Comparison of ENCODE assay signal across 8 cellular contexts in the genomic region with DNA sequence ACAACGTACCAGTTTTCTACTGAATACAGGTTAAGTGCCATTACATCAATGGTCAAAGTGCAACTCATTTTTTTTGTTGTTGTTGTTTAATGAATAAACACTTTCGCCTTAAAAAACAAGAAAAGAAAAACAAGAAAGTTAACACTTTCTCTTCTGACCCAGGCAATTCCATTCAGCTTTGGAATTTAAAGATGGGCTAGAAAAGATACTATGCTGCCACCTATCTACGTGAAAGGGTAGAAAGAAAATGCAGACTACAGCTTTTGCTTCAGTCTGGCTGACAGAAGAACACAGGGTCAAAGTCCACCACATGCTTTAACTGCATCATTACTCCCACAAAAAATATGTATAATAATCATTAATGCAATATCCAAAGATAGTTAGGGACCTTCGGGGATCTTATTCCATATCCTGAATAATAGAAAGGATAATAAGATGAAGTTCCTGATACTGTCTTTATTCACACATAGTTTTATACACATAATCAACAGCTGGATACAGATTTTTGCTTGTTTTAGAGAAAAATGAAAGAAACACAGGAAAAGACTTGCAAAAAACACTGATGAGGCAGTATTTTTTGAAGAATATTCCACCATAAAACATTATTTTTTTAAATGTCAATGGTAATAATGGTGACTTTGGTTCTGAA. TPM values are rescaled to one million over a fixed set of nuclear protein-coding genes. Genes with fewer than 3 reads are reported as not detected.
A peak's percentile ranks its signal among the peaks of the same experiment; 100 is the strongest.
DNase-seq lines count a peak whose midpoint lies in the region; ATAC-seq and TF ChIP-seq lines count a peak whose summit lies in the region.

No MANE protein-coding gene starts in this region.

- no peak for DNase-seq in AG04449 (ENCODE audit: low read depth, low spot score)
- DNase-seq in HCEC 1CT, result peak; percentile 57
- DNase-seq in PC-3, result peak; percentile 37
- peak in 1 of 2 donors; percentile 4 for DNase-seq in foreskin keratinocyte
- no peak for DNase-seq in tibial artery
- no peak for DNase-seq in stimulated activated CD8-positive, alpha-beta memory T cell treated with anti-CD3 and anti-CD28 coated beads, Interleukin-4, amount 100 ng/mL, for 48 hours
- no peak for DNase-seq in GM19238 (ENCODE audit: insufficient read length, low spot score)
- DNase-seq in activated naive CD4-positive, alpha-beta T cell treated with anti-CD3 and anti-CD28 coated beads, Interleukin-2, amount 50 U/mL, for 16 hours, result no peak

- H3K9me2 ChIP-seq in PC-3 (replicated peaks; ENCODE audit: low read length), result no peaks in the 10 kb centered on the region

- intact Hi-C loops in PC-3 (cut with micrococcal nuclease) (loop anchor here (2.0 to 5.0 kb wide), 3 partner anchors 36 to 188 kb away; no protein-coding TSS in a partner anchor), tibial artery (cut with DNase I; ENCODE audit: low total_unique reads) (no loop called here)

- H3K79me2 ChIP-seq in PC-3 (ENCODE audit: low read length), result no peaks in the 10 kb centered on the region

- H4K20me1 ChIP-seq in PC-3 (ENCODE audit: low read length), result no peaks in the 10 kb centered on the region

- ATAC-seq in PC-3 (peak; percentile 49; the same call in 1 of the 2 replicates), foreskin keratinocyte (peak; percentile 57)

- no TSS peak for BruUV-seq in PC-3 (replicated peaks; lab: Mats Ljungman, UMichigan)

- no peak overlapping the region for H3K4me2 ChIP-seq in PC-3 (ENCODE audit: low read length)

- no peak overlapping the region for H3K4me3 ChIP-seq in AG04449 (ENCODE audit: low read depth, low read length)
- H3K4me3 ChIP-seq in PC-3 (ENCODE audit: low read length), result no peak overlapping the region
- H3K4me3 ChIP-seq in tibial artery, result no peak overlapping the region

- CTCF ChIA-PET in AG04449 (lab: Yijun Ruan, JAX) (interaction anchor here (0.7 to 2.3 kb wide), 13 partner anchors 9 to 168 kb away, joined by 3 to 22 read pairs (median 5); a partner anchor contains a TSS), PC-3 (lab: Charles Lee) (interaction anchor here (0.5 to 0.7 kb wide), 3 partner anchors 9 to 234 kb away, joined by 3 to 8 read pairs (median 3); no protein-coding TSS in a partner anchor)

- H3K27me3 ChIP-seq in PC-3 (ENCODE audit: low read length), result no peaks in the 10 kb centered on the region
- no peaks in the 10 kb centered on the region for H3K27me3 ChIP-seq in foreskin keratinocyte
- no peaks in the 10 kb centered on the region for H3K27me3 ChIP-seq in tibial artery

- POLR2A ChIA-PET in AG04449 (lab: Yijun Ruan, JAX) (no interaction called here), PC-3 (lab: Charles Lee; ENCODE audit: unreplicated experiment) (no interaction called here)

- no peaks in the 10 kb centered on the region for H3F3A ChIP-seq in PC-3 (ENCODE audit: low read length, unreplicated experiment)

- H3K36me3 ChIP-seq in PC-3 (ENCODE audit: low read depth, low read length) (peaks cover 23% of the 10 kb centered on the region), tibial artery (peaks cover 14 to 37% (median 23%) of the 10 kb centered on the region in 3 donors)

- H2AFZ ChIP-seq in PC-3 (ENCODE audit: low read length), result no peak overlapping the region

- H3K9ac ChIP-seq in PC-3 (ENCODE audit: low read length), result no peak overlapping the region

- TF ChIP-seq CTCF in AG04449 (IDR thresholded peaks at IDR 0.05; ENCODE audit: insufficient read depth, low read length, missing control alignments) (peak; percentile 30), PC-3 (conservative IDR thresholded peaks at IDR 0.05; ENCODE audit: low read depth, low read length) (peak; percentile 70), foreskin keratinocyte (conservative IDR thresholded peaks at IDR 0.05) (peak; percentile 66), tibial artery (IDR thresholded peaks at IDR 0.05) (no peak)

- H3K27ac ChIP-seq in PC-3 (ENCODE audit: low read length) (no peak overlapping the region), foreskin keratinocyte (no peak overlapping the region), tibial artery (no peak overlapping the region)

- H3K9me3 ChIP-seq in PC-3 (ENCODE audit: low read length), result no peaks in the 10 kb centered on the region
- H3K9me3 ChIP-seq in tibial artery, result peaks cover 5 to 13% (median 10%) of the 10 kb centered on the region in 3 donors

- H3K4me1 ChIP-seq in PC-3 (ENCODE audit: insufficient read depth, low read length) (no peaks in the 10 kb centered on the region), foreskin keratinocyte (no peaks in the 10 kb centered on the region), tibial artery (no peaks in the 10 kb centered on the region)

RNA-seq across cellular contexts. Expression of a gene that starts 40.4 kb away (rescaled TPM):
- 6.2 and 7.6 TPM in 2 replicates for total RNA-seq in PC-3 (2014; rRNA removed)
- total RNA-seq in foreskin keratinocyte, result 2.3 and 2.8 TPM in 2 replicates
- polyA plus RNA-seq in foreskin keratinocyte, result 0.62 and 0.71 TPM in 2 replicates

Comparison
In these comparisons a context has a peak if more than half of its experiments do, and no peak if none do; other contexts are left out.
1. DNase-seq: peak in HCEC 1CT (single experiment) and PC-3 (single experiment); none in AG04449 (single experiment), tibial artery (0 of 2), stimulated activated CD8-positive, alpha-beta memory T cell treated with anti-CD3 and anti-CD28 coated beads, Interleukin-4, amount 100 ng/mL, for 48 hours (single experiment), GM19238 (single experiment) and activated naive CD4-positive, alpha-beta T cell treated with anti-CD3 and anti-CD28 coated beads, Interleukin-2, amount 50 U/mL, for 16 hours (single experiment).
2. CTCF ChIP-seq: peak in AG04449 (single experiment), PC-3 (single experiment) and foreskin keratinocyte (single experiment); none in tibial artery (0 of 2).